In the genomic region with DNA sequence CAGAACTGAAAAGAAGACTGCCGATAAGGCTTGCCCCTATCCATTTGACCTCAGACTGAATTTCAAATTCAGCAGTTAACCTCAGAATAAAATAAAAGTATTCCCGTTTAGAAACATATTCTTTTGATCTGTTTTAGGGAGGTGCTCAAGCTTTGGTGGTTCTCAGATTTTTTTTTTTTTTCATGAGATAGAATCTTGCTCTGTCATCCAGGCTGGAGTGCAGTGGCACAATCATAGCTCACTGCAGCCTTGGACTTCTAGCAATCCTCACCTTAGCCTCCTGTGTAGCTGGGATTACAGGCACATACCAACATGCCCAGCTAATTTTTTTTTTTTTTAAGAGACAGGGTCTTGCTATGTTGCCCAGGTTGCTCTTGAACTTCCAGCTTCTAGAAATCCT, we compare ENCODE assay signal across 29 cellular contexts.
"Had no signal": no experiment of that assay in that cellular context is flagged by ENCODE, and none has a peak within 500 bp of the region (broad histone marks: within the 10 kb centered on the region; RNA-seq: fewer than 3 reads in every experiment).

No MANE protein-coding gene starts in this region.

- H3K27me3 Mint-ChIP-seq: dendritic cell treated with granulocyte-macrophage colony-stimulating factor and Interleukin-4, amounts not matched to agents 40 ng/mL and 50 ng/mL, for 4 days; natural killer cell treated with Interleukin-12 subunit alpha and Interleukin-12 subunit beta and Interleukin-15 and Interleukin-18, amount 100 ng/mL, for 72 hours had no signal

- H3K27ac ChIP-seq: colonic mucosa, epithelial cell of prostate, esophagus muscularis mucosa, foreskin keratinocyte, gastroesophageal sphincter, heart left ventricle, hepatocyte, lower lobe of right lung, neutrophil, pancreas, stomach, thyroid gland had no signal

- H2AFZ ChIP-seq: hepatocyte had no signal

- FAIRE-seq: islet of Langerhans, pancreas, urothelium cell line had no signal

- H3K9me3 ChIP-seq: colonic mucosa, esophagus muscularis mucosa, gastroesophageal sphincter, heart left ventricle, lower lobe of right lung, neutrophil, pancreas, stomach, thyroid gland had no signal

- H3K27ac Mint-ChIP-seq: dendritic cell treated with granulocyte-macrophage colony-stimulating factor and Interleukin-4, amounts not matched to agents 40 ng/mL and 50 ng/mL, for 4 days; natural killer cell treated with Interleukin-12 subunit alpha and Interleukin-12 subunit beta and Interleukin-15 and Interleukin-18, amount 100 ng/mL, for 72 hours had no signal

- H3K36me3 ChIP-seq: colonic mucosa, heart left ventricle, lower lobe of right lung, neutrophil, pancreas, stomach, thyroid gland had no signal

- H3K36me3 Mint-ChIP-seq: natural killer cell treated with Interleukin-12 subunit alpha and Interleukin-12 subunit beta and Interleukin-15 and Interleukin-18, amount 100 ng/mL, for 72 hours had no signal

- H3K27me3 ChIP-seq: colonic mucosa, esophagus muscularis mucosa, foreskin keratinocyte, gastroesophageal sphincter, heart left ventricle, hepatocyte, neutrophil, pancreas, stomach, thyroid gland had no signal

- H3K4me3 Mint-ChIP-seq: dendritic cell treated with granulocyte-macrophage colony-stimulating factor and Interleukin-4, amounts not matched to agents 40 ng/mL and 50 ng/mL, for 4 days; endodermal cell; neural crest cell had no signal

- ATAC-seq: foreskin keratinocyte; gastroesophageal sphincter; heart left ventricle; left colon; left ventricle myocardium superior; lower lobe of right lung; natural killer cell treated with Interleukin-12 subunit alpha and Interleukin-12 subunit beta and Interleukin-15 and Interleukin-18, amount 100 ng/mL, for 72 hours; pancreas; sciatic nerve had no signal

- H3K4me2 ChIP-seq: hepatocyte, smooth muscle cell had no signal

- H3K4me1 ChIP-seq: colonic mucosa, pancreas had no signal

- H3K4me3 ChIP-seq: colonic mucosa, esophagus muscularis mucosa, gastroesophageal sphincter, heart left ventricle, hepatocyte, lower lobe of right lung, pancreas, smooth muscle cell, stomach, thyroid gland had no signal

- DNase-seq: colonic mucosa; effector CD8-positive, alpha-beta T cell; endodermal cell; foreskin keratinocyte; heart left ventricle; left colon; left ventricle myocardium superior; lower lobe of right lung; pancreas; stimulated activated CD4-positive, alpha-beta T cell treated with anti-CD3 and anti-CD28 coated beads, Interleukin-12 subunit alpha, Interleukin-12 subunit beta, amount 100 ng/mL, for 4 hours; stimulated activated CD4-positive, alpha-beta T cell treated with anti-CD3 and anti-CD28 coated beads, Interleukin-1b, Interleukin-23, amount 100 ng/mL, for 48 hours; stimulated activated CD4-positive, alpha-beta T cell treated with anti-CD3 and anti-CD28 coated beads, Interleukin-4, amount 100 ng/mL, for 1 hour; stimulated activated CD8-positive, alpha-beta memory T cell treated with anti-CD3 and anti-CD28 coated beads, Interleukin-4, amount 100 ng/mL, for 48 hours; stimulated activated naive CD4-positive, alpha-beta T cell; stomach; thyroid gland; trophoblast cell had no signal

- H3K9me3 Mint-ChIP-seq: dendritic cell treated with granulocyte-macrophage colony-stimulating factor and Interleukin-4, amounts not matched to agents 40 ng/mL and 50 ng/mL, for 4 days; endodermal cell; natural killer cell treated with Interleukin-12 subunit alpha and Interleukin-12 subunit beta and Interleukin-15 and Interleukin-18, amount 100 ng/mL, for 72 hours; neural crest cell had no signal
